ENCODE assay signal across 23 cellular contexts in the genomic region with DNA sequence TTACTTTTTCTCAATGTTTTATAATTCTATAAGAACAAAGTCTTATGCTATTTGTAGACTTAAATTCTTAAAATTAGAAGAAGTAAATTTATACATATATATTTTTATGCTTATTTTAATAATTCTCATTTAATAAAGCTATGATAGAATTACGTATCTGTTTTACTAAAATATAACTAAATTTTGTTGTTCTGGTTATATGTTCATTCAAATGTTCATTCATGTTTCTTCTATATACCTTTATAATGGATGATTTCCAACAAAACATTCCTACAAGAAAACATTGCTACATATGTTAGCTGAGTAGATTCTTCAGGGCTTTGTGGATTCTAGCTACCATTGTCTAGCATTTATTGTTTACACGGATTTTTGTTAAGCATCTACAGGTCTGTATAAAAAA.
A peak's percentile ranks its signal among the peaks of the same experiment; 100 is the strongest.
DNase-seq lines count a peak whose midpoint lies in the region; ATAC-seq, FAIRE-seq and TF ChIP-seq lines count a peak whose summit lies in the region.
"Had no signal": no experiment of that assay in that cellular context is flagged by ENCODE, and none has a peak within 500 bp of the region (broad histone marks: within the 10 kb centered on the region; RNA-seq: fewer than 3 reads in every experiment).

No MANE protein-coding gene starts in this region.

- no peak for DNase-seq in HEK293T (ENCODE audit: extremely low spot score)
- DNase-seq in frontal cortex (ENCODE audit: low spot score in 2 of 2) = no peak
- no peak for DNase-seq in LoVo (ENCODE audit: low spot score)
- no peak for DNase-seq in COR-L47 (lab: John Stamatoyannopoulos, UW)
- DNase-seq: ACHN; BE2C; C1 segment of cervical spinal cord; Caco-2; Calu3; CD4-positive, alpha-beta memory T cell; CD4-positive, CD25-positive, alpha-beta regulatory T cell; CD8-positive, alpha-beta memory T cell; DMS79 treated with DMSO at 0.1 percent for 48 hours; GDM1 had no signal

- CTCF ChIA-PET in HEK293T (lab: Yijun Ruan, JAX) = interaction anchor here (0.6 kb wide), 1 partner anchor 29 kb away, joined by 3 read pairs; no protein-coding TSS in a partner anchor

- ATAC-seq in GM18519 (IDR thresholded peaks at IDR 0.05; ENCODE audit: low FRiP score, unreplicated experiment) (no peak), GM19395 (IDR thresholded peaks at IDR 0.05; ENCODE audit: unreplicated experiment) (no peak)
- ATAC-seq: GM12878 had no signal

- FAIRE-seq in A204.1 (lab: Jason Lieb, UNC) (peak; percentile 72), colon (lab: Jason Lieb, UNC) (peak; percentile 96), frontal cortex (lab: Jason Lieb, UNC) (peak; percentile 91)
- FAIRE-seq: D721Med, GM12878, GM12892, GM18507, GM19239 had no signal

- POLR2A ChIA-PET in HEK293T (lab: Yijun Ruan, JAX) = no interaction called here

TF ChIP-seq in HEK293T, 16 proteins besides CTCF, POLR2A, EP300 and RAD21:
- no peak for TF ChIP-seq TARDBP (IDR thresholded peaks at IDR 0.05)
- 0 out of 2 replicates have a peak, but pooled peaks have one; percentile 47 for TF ChIP-seq FOXA1 (IDR thresholded peaks at IDR 0.05)
